9 cellular contexts compared by ENCODE assay signal in the genomic region with DNA sequence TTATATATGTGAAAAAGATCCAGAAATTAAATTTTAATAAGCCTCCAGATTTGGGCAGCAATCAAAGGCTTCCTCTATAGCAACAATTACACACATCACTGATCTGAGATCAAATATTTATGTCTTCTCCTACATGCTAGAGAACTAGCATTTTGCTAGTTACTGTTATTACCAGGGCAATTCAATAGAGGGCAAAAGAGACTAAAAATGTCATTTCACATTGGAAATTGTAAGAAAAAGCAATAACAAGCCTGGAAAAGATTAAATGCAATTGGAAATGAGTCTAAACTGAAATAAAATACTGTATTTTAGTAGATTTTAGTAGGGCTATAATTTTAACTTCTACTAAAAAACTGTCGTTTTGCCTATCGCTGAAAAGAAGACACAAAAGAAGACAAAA. TPM values are rescaled to one million over a fixed set of nuclear protein-coding genes. Genes with fewer than 3 reads are reported as not detected.
DNase-seq lines count a peak whose midpoint lies in the region; ATAC-seq, FAIRE-seq and TF ChIP-seq lines count a peak whose summit lies in the region.
"Had no signal": no experiment of that assay in that cellular context is flagged by ENCODE, and none has a peak within 500 bp of the region (broad histone marks: within the 10 kb centered on the region; RNA-seq: fewer than 3 reads in every experiment).

No MANE protein-coding gene starts in this region.

- H3K4me2 ChIP-seq in K562 (ENCODE audit: insufficient read depth, low read length), result no peak overlapping the region

- peak; percentile 11 for FAIRE-seq in K562 (lab: Jason Lieb, UNC)

- H3K27ac Mint-ChIP-seq in activated naive CD4-positive, alpha-beta T cell treated with anti-CD3 and anti-CD28 coated beads for 36 hours, result no peak overlapping the region

- TF ChIP-seq CTCF in K562 (IDR thresholded peaks at IDR 0.05 in 2 of 3, conservative IDR thresholded peaks at IDR 0.05 in 1 of 3; ENCODE audit: insufficient read depth in 2 of 3, low read depth in 1 of 3, low read length in 3 of 3) (peak in 1 of 3 experiments; percentile 38; a peak in 2 of 6 replicates), lower lobe of right lung (IDR thresholded peaks at IDR 0.05) (peak; percentile 43)

- CTCF ChIA-PET in K562 (lab: Yijun Ruan, JAX; ENCODE audit: low intra/inter-chr PET ratio), result interaction anchor here (0.7 kb wide), 1 partner anchor 582 kb away, joined by 3 read pairs; no protein-coding TSS in a partner anchor
- CTCF ChIA-PET in activated naive CD4-positive, alpha-beta T cell treated with anti-CD3 and anti-CD28 coated beads for 36 hours (lab: Charles Lee), result interaction anchor here (1.2 to 2.2 kb wide), 3 partner anchors 72 to 250 kb away, joined by 3 to 7 read pairs (median 3); no protein-coding TSS in a partner anchor

- no peaks in the 10 kb centered on the region for H3K36me3 ChIP-seq in K562 (ENCODE audit: control insufficient read depth, insufficient read depth, low read length)
- H3K36me3 ChIP-seq in lower lobe of right lung, result no peaks in the 10 kb centered on the region
- no peaks in the 10 kb centered on the region for H3K36me3 ChIP-seq in MG63

- no peak overlapping the region for H3K9ac ChIP-seq in K562 (ENCODE audit: insufficient read depth in 1 of 2, low read depth in 2 of 2, low read length in 2 of 2)

- H3K4me3 ChIP-seq in K562, result no peak overlapping the region
- H3K4me3 ChIP-seq in lower lobe of right lung, result no peak overlapping the region
- H3K4me3 ChIP-seq in MG63, result no peak overlapping the region
- H3K4me3 ChIP-seq: lung had no signal

- H3K9me3 ChIP-seq in K562 (replicated peaks; ENCODE audit: control insufficient read depth, insufficient read depth, low read depth, low read length) (no peaks in the 10 kb centered on the region), lower lobe of right lung (peaks cover 14% of the 10 kb centered on the region), MG63 (peaks cover 3% of the 10 kb centered on the region)

- POLR2A ChIA-PET in K562 (lab: Yijun Ruan, JAX), result interaction anchor here (1.0 to 1.1 kb wide), 3 partner anchors 12 to 31 kb away, joined by 3 to 5 read pairs (median 3); no protein-coding TSS in a partner anchor

- no TSS peak for BruUV-seq in K562 (replicated peaks; lab: Mats Ljungman, UMichigan)

- no peaks in the 10 kb centered on the region for H3K79me2 ChIP-seq in K562 (ENCODE audit: control insufficient read depth, insufficient read depth, low read length)

- no peaks in the 10 kb centered on the region for H3K9me1 ChIP-seq in K562 (ENCODE audit: control insufficient read depth, insufficient read depth, low read length)

- peaks cover 12% of the 10 kb centered on the region for H3K9me3 Mint-ChIP-seq in activated naive CD4-positive, alpha-beta T cell treated with anti-CD3 and anti-CD28 coated beads for 36 hours

- in situ Hi-C loops in K562 (cut with MboI), result no loop called here

- no peak overlapping the region for H2AFZ ChIP-seq in K562 (ENCODE audit: low read depth, low read length)

- TF ChIP-seq EP300 in Ishikawa (IDR thresholded peaks at IDR 0.05; ENCODE audit: borderline replicate concordance) (no peak), K562 (IDR thresholded peaks at IDR 0.05; ENCODE audit: low read length) (no peak)

- no peaks in the 10 kb centered on the region for H3K27me3 Mint-ChIP-seq in activated naive CD4-positive, alpha-beta T cell treated with anti-CD3 and anti-CD28 coated beads for 36 hours (ENCODE audit: low read depth)

- TF ChIP-seq POLR2A in K562 (conservative IDR thresholded peaks at IDR 0.05), result no peak

- TF ChIP-seq RAD21 in Ishikawa (IDR thresholded peaks at IDR 0.05; ENCODE audit: low read depth), result peak; percentile 56
- peak in 1 of 2 experiments; percentile 40; a peak in 2 of 4 replicates for TF ChIP-seq RAD21 in K562 (CRISPR knock-in tag; conservative IDR thresholded peaks at IDR 0.05 in 1 of 2, IDR thresholded peaks at IDR 0.05 in 1 of 2)

- no peaks in the 10 kb centered on the region for H3K27me3 ChIP-seq in K562 (ENCODE audit: control insufficient read depth in 2 of 2, insufficient read depth in 2 of 2, low read length in 2 of 2)
- no peaks in the 10 kb centered on the region for H3K27me3 ChIP-seq in lower lobe of right lung (ENCODE audit: low read depth)
- H3K27me3 ChIP-seq in MG63, result no peaks in the 10 kb centered on the region

- 79% methylated on average over 2 of the region's 2 CpGs for WGBS in K562 (ENCODE audit: insufficient coverage, low coverage, missing lambda C conversion rate)

- DNase-seq in AG20443 (ENCODE audit: low spot score), result peak; percentile 34
- no peak for DNase-seq in K562 (ENCODE audit: extremely low read depth in 1 of 4, low spot score in 3 of 4)
- no peak for DNase-seq in lower lobe of right lung
- no peak for DNase-seq in MG63
- DNase-seq in NCI-H345 treated with DMSO at 0.1 percent for 48 hours (lab: John Stamatoyannopoulos, UW; ENCODE audit: unreplicated experiment), result no peak
- no peak for DNase-seq in activated naive CD4-positive, alpha-beta T cell treated with anti-CD3 and anti-CD28 coated beads for 36 hours
- no peak for DNase-seq in kidney glomerular epithelial cell (lab: John Stamatoyannopoulos, UW)

- H3K4me1 Mint-ChIP-seq in activated naive CD4-positive, alpha-beta T cell treated with anti-CD3 and anti-CD28 coated beads for 36 hours (ENCODE audit: low read depth), result no peaks in the 10 kb centered on the region

- H3K27ac ChIP-seq in K562 (ENCODE audit: extremely low read depth, low read depth, low read length) (no peak overlapping the region), lower lobe of right lung (no peak overlapping the region)

- no peak overlapping the region for H3K4me3 Mint-ChIP-seq in activated naive CD4-positive, alpha-beta T cell treated with anti-CD3 and anti-CD28 coated beads for 36 hours

- intact Hi-C loops in K562 (cut with micrococcal nuclease) (no loop called here), lower lobe of right lung (cut with DNase I) (loop anchor here (10.0 kb wide), 1 partner anchor 202 kb away; no protein-coding TSS in a partner anchor)
- intact Hi-C loops in activated naive CD4-positive, alpha-beta T cell treated with anti-CD3 and anti-CD28 coated beads for 36 hours (cut with micrococcal nuclease), result no loop called here

- no peaks in the 10 kb centered on the region for H4K20me1 ChIP-seq in K562 (replicated peaks; ENCODE audit: control insufficient read depth, insufficient read depth, low read length)

- peaks cover 0 to 7% of the 10 kb centered on the region in 2 experiments; a peak in 3 of 5 replicates for H3K4me1 ChIP-seq in K562 (replicated peaks in 1 of 2; ENCODE audit: control insufficient read depth in 2 of 2, insufficient read depth in 2 of 2, low read length in 2 of 2)
- no peaks in the 10 kb centered on the region for H3K4me1 ChIP-seq in lower lobe of right lung

- peaks cover 11% of the 10 kb centered on the region for H3K36me3 Mint-ChIP-seq in activated naive CD4-positive, alpha-beta T cell treated with anti-CD3 and anti-CD28 coated beads for 36 hours (ENCODE audit: low read depth)

- ATAC-seq in K562, result peak; percentile 38; the same call in 1 of the 3 replicates
- ATAC-seq in lower lobe of right lung, result no peak

TF ChIP-seq in Ishikawa, 13 proteins besides CTCF, POLR2A, EP300 and RAD21 (continues in another document):
- TF ChIP-seq CEBPB (IDR thresholded peaks at IDR 0.05) (no peak), CREB1 (IDR thresholded peaks at IDR 0.05; ENCODE audit: low read depth) (no peak), YY1 (IDR thresholded peaks at IDR 0.05; ENCODE audit: low read depth) (no peak), TAF1 (IDR thresholded peaks at IDR 0.05; ENCODE audit: low read depth) (no peak), MAX (IDR thresholded peaks at IDR 0.05) (no peak), EGR1 (IDR thresholded peaks at IDR 0.05) (no peak)

TF ChIP-seq in K562, 482 proteins besides CTCF, POLR2A, EP300 and RAD21 (continues in another document):
- TF ChIP-seq ZC3H8 (IDR thresholded peaks at IDR 0.05) (no peak), FOXA1 (IDR thresholded peaks at IDR 0.05; ENCODE audit: borderline replicate concordance) (no peak)
- TF ChIP-seq, protein P1, sequence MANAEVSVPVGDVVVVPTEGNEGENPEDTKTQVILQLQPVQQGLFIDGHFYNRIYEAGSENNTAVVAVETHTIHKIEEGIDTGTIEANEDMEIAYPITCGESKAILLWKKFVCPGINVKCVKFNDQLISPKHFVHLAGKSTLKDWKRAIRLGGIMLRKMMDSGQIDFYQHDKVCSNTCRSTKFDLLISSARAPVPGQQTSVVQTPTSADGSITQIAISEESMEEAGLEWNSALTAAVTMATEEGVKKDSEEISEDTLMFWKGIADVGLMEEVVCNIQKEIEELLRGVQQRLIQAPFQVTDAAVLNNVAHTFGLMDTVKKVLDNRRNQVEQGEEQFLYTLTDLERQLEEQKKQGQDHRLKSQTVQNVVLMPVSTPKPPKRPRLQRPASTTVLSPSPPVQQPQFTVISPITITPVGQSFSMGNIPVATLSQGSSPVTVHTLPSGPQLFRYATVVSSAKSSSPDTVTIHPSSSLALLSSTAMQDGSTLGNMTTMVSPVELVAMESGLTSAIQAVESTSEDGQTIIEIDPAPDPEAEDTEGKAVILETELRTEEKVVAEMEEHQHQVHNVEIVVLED (CRISPR knock-in tag; IDR thresholded peaks at IDR 0.05), result no peak

RNA-seq across cellular contexts. Expression of gene ANO6, which starts 32.6 kb away (rescaled TPM):
- total RNA-seq in K562 (2011; cell fraction: chromatin; rRNA removed; ENCODE audit: low replicate concordance), result 21.5 and 44.0 TPM in 2 replicates
- total RNA-seq in K562 (2011; cell fraction: nucleolus; rRNA removed), result 16.0 and 17.0 TPM in 2 replicates
- 30.9 and 54.3 TPM in 2 replicates for total RNA-seq in K562 (2011; cell fraction: nucleoplasm; rRNA removed)
- total RNA-seq in K562 (2014; rRNA removed) (13.1 and 17.0 TPM in 2 replicates), K562 (2014; rRNA removed; fragmentation: Illumina TruSeq; extraction: Trizol) (23.8 and 25.6 TPM in 2 replicates), K562 (2015; rRNA removed; fragmentation: Illumina TruSeq; extraction: Trizol) (23.1 and 24.7 TPM in 2 replicates), K562 (2021) (19.0 and 20.3 TPM in 2 replicates), lower lobe of right lung (64.1 TPM)
- polyA plus RNA-seq in K562 (2011; rRNA removed) (19.3 and 23.4 TPM in 2 replicates), K562 (2014; fragmentation: Illumina TruSeq; extraction: Trizol) (17.2 and 21.1 TPM in 2 replicates), K562 (2014; fragmentation: Nextera tagmentation; extraction: Ambion mirVana) (1 to 10 TPM; 3.5 to 5.6 TPM), K562 (2014; rRNA removed) (10.4 and 14.0 TPM in 2 replicates)
- 8.7 and 16.6 TPM in 2 replicates for polyA plus RNA-seq in K562 (2011; cell fraction: cytosol; rRNA removed)
- 13.9 and 18.2 TPM in 2 replicates for polyA plus RNA-seq in K562 (2011; cell fraction: nucleus; rRNA removed)
- 14.9 and 22.1 TPM in 2 replicates for polyA plus RNA-seq in K562 (2012)
- polyA minus RNA-seq in K562 (2011; rRNA and poly(A)+ RNA removed), result 43.1 and 45.6 TPM in 2 replicates
- polyA minus RNA-seq in K562 (2011; cell fraction: cytosol; rRNA and poly(A)+ RNA removed), result 13.6 and 18.3 TPM in 2 replicates
- polyA minus RNA-seq in K562 (2011; cell fraction: nucleus; rRNA and poly(A)+ RNA removed), result 19.4 and 34.4 TPM in 2 replicates
- 20.4 and 33.8 TPM in 2 replicates for total RNA-seq in MG63 (2014; rRNA removed; shearing (Covaris generic); ENCODE audit: low replicate concordance)
- total RNA-seq in activated naive CD4-positive, alpha-beta T cell treated with anti-CD3 and anti-CD28 coated beads for 36 hours, result 10 to 100 TPM; 12.9 to 14.6 TPM
